In the genomic region with DNA sequence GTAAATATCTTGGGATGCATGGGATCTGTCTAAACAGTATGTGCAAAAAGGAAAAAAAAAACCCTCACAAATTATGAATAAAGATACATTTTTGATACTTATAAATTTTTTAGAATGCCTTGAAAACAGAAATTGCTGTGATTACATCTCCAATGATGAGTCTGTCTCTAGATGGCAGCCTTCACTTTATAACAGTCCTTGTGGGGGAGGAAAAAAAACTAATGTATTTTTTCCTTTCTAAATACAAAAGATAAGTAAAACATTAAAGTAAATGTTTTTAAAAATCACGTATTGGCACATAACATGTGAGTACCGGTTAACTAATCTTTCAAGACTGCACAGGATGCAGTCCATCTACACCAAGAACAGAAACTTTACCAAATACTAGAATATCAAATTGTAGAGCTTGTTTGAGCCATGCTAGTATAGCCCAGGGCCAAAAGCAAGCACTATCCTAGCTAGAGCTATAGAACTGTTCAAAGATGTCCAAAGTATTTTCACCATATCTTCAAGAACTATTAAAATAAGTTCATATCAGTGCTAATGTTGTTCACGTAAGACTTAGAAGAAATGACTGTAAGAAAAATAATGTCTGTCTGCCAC, we compare ENCODE assay signal across 9 cellular contexts.
DNase-seq lines count a peak whose midpoint lies in the region; ATAC-seq, FAIRE-seq and TF ChIP-seq lines count a peak whose summit lies in the region.
"Had no signal": no experiment of that assay in that cellular context is flagged by ENCODE, and none has a peak within 500 bp of the region (broad histone marks: within the 10 kb centered on the region; RNA-seq: fewer than 3 reads in every experiment).

No MANE protein-coding gene starts in this region.

- H3K27ac ChIP-seq in esophagus muscularis mucosa (replicated peaks in 1 of 4) = no peak overlapping the region

- no peaks in the 10 kb centered on the region for H3K27me3 ChIP-seq in esophagus muscularis mucosa

- H3K9me3 ChIP-seq in esophagus muscularis mucosa = no peaks in the 10 kb centered on the region

- no peaks in the 10 kb centered on the region for H3K27me3 Mint-ChIP-seq in osteocyte (ENCODE audit: unreplicated experiment)
- no peaks in the 10 kb centered on the region for H3K27me3 Mint-ChIP-seq in stimulated activated naive B cell treated with anti-CD40 and anti-IgM and Interleukin-4, amounts not matched to agents 10 μg/mL and 1 μg/mL and 100 μg/mL, for 72 hours

- intact Hi-C loops in esophagus muscularis mucosa (cut with DNase I) = no loop called here

- no peak for TF ChIP-seq POLR2A in esophagus muscularis mucosa (IDR thresholded peaks at IDR 0.05; ENCODE audit: low read depth)

- TF ChIP-seq CTCF in esophagus muscularis mucosa (IDR thresholded peaks at IDR 0.05) (peak; percentile 7 to 13 (median 13)), osteocyte (IDR thresholded peaks at IDR 0.05) (peak; percentile 55)

- no peak overlapping the region for H3K27ac Mint-ChIP-seq in osteocyte (ENCODE audit: unreplicated experiment)
- no peak overlapping the region for H3K27ac Mint-ChIP-seq in stimulated activated naive B cell treated with anti-CD40 and anti-IgM and Interleukin-4, amounts not matched to agents 10 μg/mL and 1 μg/mL and 100 μg/mL, for 72 hours

- no peaks in the 10 kb centered on the region for H3K36me3 ChIP-seq in esophagus muscularis mucosa

- no peak overlapping the region for H3K4me3 Mint-ChIP-seq in osteocyte (ENCODE audit: unreplicated experiment)
- no peak overlapping the region for H3K4me3 Mint-ChIP-seq in stimulated activated naive B cell treated with anti-CD40 and anti-IgM and Interleukin-4, amounts not matched to agents 10 μg/mL and 1 μg/mL and 100 μg/mL, for 72 hours

- WGBS in esophagus muscularis mucosa = 67% methylated on average over 3 of the region's 3 CpGs

- H3K4me1 Mint-ChIP-seq in osteocyte (ENCODE audit: unreplicated experiment) = peaks cover 10% of the 10 kb centered on the region
- H3K4me1 Mint-ChIP-seq in stimulated activated naive B cell treated with anti-CD40 and anti-IgM and Interleukin-4, amounts not matched to agents 10 μg/mL and 1 μg/mL and 100 μg/mL, for 72 hours = peaks cover 16 to 35% of the 10 kb centered on the region in 2 donors

- no peaks in the 10 kb centered on the region for H3K9me3 Mint-ChIP-seq in osteocyte (ENCODE audit: unreplicated experiment)
- peaks cover 0 to 1% of the 10 kb centered on the region in 2 donors for H3K9me3 Mint-ChIP-seq in stimulated activated naive B cell treated with anti-CD40 and anti-IgM and Interleukin-4, amounts not matched to agents 10 μg/mL and 1 μg/mL and 100 μg/mL, for 72 hours

- H3K4me1 ChIP-seq in esophagus muscularis mucosa = no peaks in the 10 kb centered on the region

- no peak overlapping the region for H3K4me3 ChIP-seq in esophagus muscularis mucosa

- DNase-seq in DMS53 (lab: John Stamatoyannopoulos, UW) = peak; percentile 12
- DNase-seq in DMS53 treated with DMSO at 0.1 percent for 48 hours (lab: John Stamatoyannopoulos, UW; ENCODE audit: unreplicated experiment) = no peak
- DNase-seq in RCC 7860 (ENCODE audit: low spot score) = no peak
- DNase-seq in esophagus muscularis mucosa (ENCODE audit: extremely low spot score) = no peak
- DNase-seq in osteocyte (ENCODE audit: extremely low spot score, unreplicated experiment) = no peak
- DNase-seq in stimulated activated naive B cell treated with anti-CD40 and anti-IgM and Interleukin-4, amounts not matched to agents 10 μg/mL and 1 μg/mL and 100 μg/mL, for 72 hours = no peak
- no peak for DNase-seq in DMS153 (lab: John Stamatoyannopoulos, UW)
- no peak for DNase-seq in cerebellar cortex (ENCODE audit: low spot score)
- DNase-seq: activated CD4-positive, CD25-positive, alpha-beta regulatory T cell had no signal

- H3K36me3 Mint-ChIP-seq in osteocyte (ENCODE audit: unreplicated experiment) = peaks cover 5% of the 10 kb centered on the region
- H3K36me3 Mint-ChIP-seq in stimulated activated naive B cell treated with anti-CD40 and anti-IgM and Interleukin-4, amounts not matched to agents 10 μg/mL and 1 μg/mL and 100 μg/mL, for 72 hours = peaks cover 14 to 30% of the 10 kb centered on the region in 2 donors

- no peak for ATAC-seq in stimulated activated naive B cell treated with anti-CD40 and anti-IgM and Interleukin-4, amounts not matched to agents 10 μg/mL and 1 μg/mL and 100 μg/mL, for 72 hours (replicated peaks)

- FAIRE-seq in RCC 7860 (lab: Jason Lieb, UNC) = peak; percentile 47

- no peak for TF ChIP-seq EP300 in esophagus muscularis mucosa (IDR thresholded peaks at IDR 0.05)
